Comparison of ENCODE assay signal across 30 cellular contexts in the genomic region with DNA sequence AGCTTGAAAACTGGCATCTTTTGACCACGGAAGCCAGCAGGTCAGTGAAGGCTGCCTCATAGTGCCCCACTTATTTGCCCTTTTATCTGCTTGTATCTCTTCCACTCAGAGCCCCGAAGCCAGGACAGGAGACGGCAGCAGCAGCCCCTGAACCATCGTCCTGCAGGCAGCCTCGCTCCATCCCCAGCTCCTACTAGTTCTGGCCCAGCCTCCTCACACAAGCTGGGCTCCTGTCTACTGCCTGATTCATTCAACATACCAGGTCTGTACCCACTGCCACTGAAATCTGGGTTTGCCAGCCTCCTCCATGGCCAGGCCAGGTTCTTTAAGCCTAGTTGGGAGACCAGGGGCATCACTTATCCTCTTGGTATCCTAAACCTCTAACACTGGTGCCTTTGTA.
"Had no signal": no experiment of that assay in that cellular context is flagged by ENCODE, and none has a peak within 500 bp of the region (broad histone marks: within the 10 kb centered on the region; RNA-seq: fewer than 3 reads in every experiment).

No MANE protein-coding gene starts in this region.

- H3K4me3 ChIP-seq: esophagus muscularis mucosa, heart left ventricle, neural progenitor cell, stomach, thyroid gland, upper lobe of left lung, vagina had no signal

- H3K9me3 ChIP-seq: esophagus muscularis mucosa, heart left ventricle, SK-N-SH, stomach, thyroid gland, upper lobe of left lung, vagina had no signal

- H3K9me3 Mint-ChIP-seq: activated naive CD8-positive, alpha-beta T cell treated with anti-CD3 and anti-CD28 coated beads for 36 hours; activated T-helper 2 cell treated with anti-CD3 and anti-CD28 coated beads, Interferon-gamma antibody, Interleukin-2, Interleukin-4, amounts not matched to agents 10 μg/mL and 5 μg/mL and 100 μg/mL, durations not matched to agents 14 hours and 24 hours and 36 hours; naive B cell; neural progenitor cell; T-helper 1 cell treated with Interleukin-12 subunit alpha and Interleukin-12 subunit beta and Interleukin-4 antibody, amounts not matched to agents 30 μg/mL and 1 μg/mL, for 36 hours; WTC11 had no signal

- H3K27ac ChIP-seq: esophagus muscularis mucosa, foreskin keratinocyte, heart left ventricle, neural progenitor cell, thyroid gland, upper lobe of left lung, vagina had no signal

- H3K4me1 ChIP-seq: foreskin keratinocyte had no signal

- H3K27ac Mint-ChIP-seq: activated naive CD8-positive, alpha-beta T cell treated with anti-CD3 and anti-CD28 coated beads for 36 hours; activated T-helper 2 cell treated with anti-CD3 and anti-CD28 coated beads, Interferon-gamma antibody, Interleukin-2, Interleukin-4, amounts not matched to agents 10 μg/mL and 5 μg/mL and 100 μg/mL, durations not matched to agents 14 hours and 24 hours and 36 hours; neural progenitor cell; T-helper 1 cell treated with Interleukin-12 subunit alpha and Interleukin-12 subunit beta and Interleukin-4 antibody, amounts not matched to agents 30 μg/mL and 1 μg/mL, for 36 hours; WTC11 had no signal

- ATAC-seq: foreskin keratinocyte, heart left ventricle, left colon, right cardiac atrium, WTC11 had no signal

- H3K27me3 ChIP-seq: esophagus muscularis mucosa, foreskin keratinocyte, heart left ventricle, neural progenitor cell, stomach, thyroid gland, upper lobe of left lung, vagina had no signal

- H3K9ac ChIP-seq: neural progenitor cell, SK-N-SH had no signal

- H3K27me3 Mint-ChIP-seq: activated naive CD8-positive, alpha-beta T cell treated with anti-CD3 and anti-CD28 coated beads for 36 hours; naive B cell had no signal

- DNase-seq: activated CD4-positive, alpha-beta T cell treated with anti-CD3 and anti-CD28 coated beads for 1 hour; activated CD4-positive, alpha-beta T cell treated with anti-CD3 and anti-CD28 coated beads, Interleukin-2, amount 50 U/mL, for 1 hour; activated CD8-positive, alpha-beta memory T cell treated with anti-CD3 and anti-CD28 coated beads for 24 hours; activated naive CD8-positive, alpha-beta T cell treated with anti-CD3 and anti-CD28 coated beads for 36 hours; amniotic stem cell; caudate nucleus; dermis blood vessel endothelial cell; effector CD4-positive, alpha-beta T cell; foreskin keratinocyte; heart left ventricle; hypothalamus; immature natural killer cell; kidney; left colon; mammary epithelial cell; naive B cell; occipital lobe; SK-N-SH; stimulated activated CD4-positive, alpha-beta T cell treated with anti-CD3 and anti-CD28 coated beads, Interleukin-2, amount 100 ng/mL, for 48 hours; stomach; SW 1271; thyroid gland; upper lobe of left lung had no signal

- H3K4me3 Mint-ChIP-seq: activated naive CD8-positive, alpha-beta T cell treated with anti-CD3 and anti-CD28 coated beads for 36 hours; immature natural killer cell; T-helper 1 cell treated with Interleukin-12 subunit alpha and Interleukin-12 subunit beta and Interleukin-4 antibody, amounts not matched to agents 30 μg/mL and 1 μg/mL, for 36 hours; WTC11 had no signal

- H3K36me3 ChIP-seq: neural progenitor cell had no signal
